Comparison of ENCODE assay signal across 21 cellular contexts in genomic region chr9:1938135-1938534, GRCh38.
DNase-seq lines count a peak whose midpoint lies in the region; ATAC-seq and TF ChIP-seq lines count a peak whose summit lies in the region.
"Had no signal": no experiment of that assay in that cellular context is flagged by ENCODE, and none has a peak within 500 bp of the region (broad histone marks: within the 10 kb centered on the region; RNA-seq: fewer than 3 reads in every experiment).

No MANE protein-coding gene starts in this region.

- peak; percentile 65 for DNase-seq in GM12865 (ENCODE audit: low read depth)
- no peak for DNase-seq in AML-193 (lab: John Stamatoyannopoulos, UW)
- no peak for DNase-seq in Kasumi-1 (lab: John Stamatoyannopoulos, UW)
- no peak for DNase-seq in right atrium auricular region (ENCODE audit: low spot score)
- no peak for DNase-seq in NCI-H2107 (lab: John Stamatoyannopoulos, UW)
- DNase-seq: activated CD8-positive, alpha-beta T cell treated with anti-CD3 and anti-CD28 coated beads, Interleukin-2, amount 10 ng/mL, durations not matched to agents 7 days and 5 days; activated effector memory CD4-positive, alpha-beta T cell treated with Interleukin-2 at 50 U/mL for 16 hours; anterior cingulate cortex; DMS79 treated with DMSO at 0.1 percent for 48 hours; left ventricle myocardium superior; NCI-H1048; NCI-H2227 treated with DMSO at 0.1 percent for 48 hours; stimulated activated naive CD4-positive, alpha-beta T cell treated with Interleukin-2 at 50 U/mL for 16 hours; SW 1271 had no signal

- H3K27ac ChIP-seq in right atrium auricular region = no peak overlapping the region
- H3K27ac ChIP-seq: parathyroid adenoma, RWPE1 had no signal

- H3K4me3 ChIP-seq in GM12865 (ENCODE audit: low read depth, low read length) (peak overlapping the region; percentile 56), right atrium auricular region (no peak overlapping the region)
- H3K4me3 ChIP-seq: smooth muscle cell had no signal

- no peaks in the 10 kb centered on the region for H3K27me3 ChIP-seq in right atrium auricular region

- H3K4me1 ChIP-seq in right atrium auricular region = no peaks in the 10 kb centered on the region
- H3K4me1 ChIP-seq: parathyroid adenoma had no signal

- H3K9me3 ChIP-seq in right atrium auricular region = no peaks in the 10 kb centered on the region

- no peaks in the 10 kb centered on the region for H3K36me3 ChIP-seq in right atrium auricular region

- ATAC-seq in GM19395 (IDR thresholded peaks at IDR 0.05; ENCODE audit: unreplicated experiment) (peak; percentile 25), HG02759 (IDR thresholded peaks at IDR 0.05; ENCODE audit: unreplicated experiment) (peak; percentile 36), HG03432 (IDR thresholded peaks at IDR 0.05; ENCODE audit: unreplicated experiment) (peak; percentile 19)
- ATAC-seq: activated CD8-positive, alpha-beta T cell treated with anti-CD3 and anti-CD28 coated beads, Interleukin-2, amount 10 ng/mL, durations not matched to agents 7 days and 5 days; HCT116; left ventricle myocardium superior had no signal

- no peak for TF ChIP-seq CTCF in GM12865 (IDR thresholded peaks at IDR 0.05; ENCODE audit: insufficient read depth, low read depth, low read length, missing control alignments)
- TF ChIP-seq CTCF in right atrium auricular region (IDR thresholded peaks at IDR 0.05) = no peak
